In genomic region chr6:107657755-107658461, GRCh38 we compare ENCODE assay signal across 8 cellular contexts.
DNase-seq lines count a peak whose midpoint lies in the region; ATAC-seq and TF ChIP-seq lines count a peak whose summit lies in the region.

No MANE protein-coding gene starts in this region.

- H3K36me3 Mint-ChIP-seq in mesothelial cell of epicardium (no peaks in the 10 kb centered on the region), type B pancreatic cell (peaks cover 4% of the 10 kb centered on the region)

- peaks cover 66% of the 10 kb centered on the region for H3F3A ChIP-seq in SU-DHL-6 (ENCODE audit: insufficient read depth)

- no peaks in the 10 kb centered on the region for H3K4me1 ChIP-seq in DND-41 (ENCODE audit: insufficient read depth, low read length)
- no peaks in the 10 kb centered on the region for H3K4me1 ChIP-seq in foreskin keratinocyte

- DNase-seq in DND-41 (peak; percentile 48), brain pericyte (ENCODE audit: low read depth, low spot score) (peak; percentile 77), mesothelial cell of epicardium (ENCODE audit: low spot score in 2 of 2, unreplicated experiment in 2 of 2) (no peak), type B pancreatic cell (ENCODE audit: extremely low spot score, unreplicated experiment) (no peak), foreskin keratinocyte (no peak)

- H3K9me3 ChIP-seq in DND-41 (ENCODE audit: insufficient read depth, low read length, severe bottlenecking) (no peaks in the 10 kb centered on the region), SU-DHL-6 (ENCODE audit: insufficient read depth, low read length) (no peaks in the 10 kb centered on the region)

- H4K20me1 ChIP-seq in DND-41 (ENCODE audit: insufficient read depth, low read length), result no peaks in the 10 kb centered on the region
- no peaks in the 10 kb centered on the region for H4K20me1 ChIP-seq in SU-DHL-6 (ENCODE audit: low read depth, low read length)

- H3K79me2 ChIP-seq in DND-41 (ENCODE audit: insufficient read depth, low read length) (no peaks in the 10 kb centered on the region), SU-DHL-6 (ENCODE audit: insufficient read depth, low read length) (peaks cover 9% of the 10 kb centered on the region)

- no peaks in the 10 kb centered on the region for H3K27me3 ChIP-seq in DND-41 (ENCODE audit: insufficient read depth, low read length, poor library complexity)
- no peaks in the 10 kb centered on the region for H3K27me3 ChIP-seq in SU-DHL-6 (ENCODE audit: low read length)
- peaks cover 30% of the 10 kb centered on the region for H3K27me3 ChIP-seq in foreskin keratinocyte

- H3K27me3 Mint-ChIP-seq in mesothelial cell of epicardium (ENCODE audit: low read depth) (no peaks in the 10 kb centered on the region), type B pancreatic cell (peaks cover 8% of the 10 kb centered on the region)

- H3K9me2 ChIP-seq in SU-DHL-6 (replicated peaks; ENCODE audit: insufficient read depth, low read length), result no peaks in the 10 kb centered on the region

- H3K4me3 ChIP-seq in DND-41 (ENCODE audit: low read depth in 1 of 2, low read length in 2 of 2) (no peak overlapping the region), SU-DHL-6 (ENCODE audit: insufficient read depth, low read length, poor library complexity, severe bottlenecking) (peak overlapping the region; percentile 64)

- H3K27ac ChIP-seq in DND-41 (ENCODE audit: low read length), result no peak overlapping the region
- H3K27ac ChIP-seq in SU-DHL-6 (ENCODE audit: low read depth, low read length), result peak overlapping the region; percentile 98
- no peak overlapping the region for H3K27ac ChIP-seq in foreskin keratinocyte

- TF ChIP-seq CTCF in DND-41 (IDR thresholded peaks at IDR 0.05; ENCODE audit: borderline replicate concordance, extremely low read depth, low read length, poor library complexity, severe bottlenecking) (no peak), SU-DHL-6 (IDR thresholded peaks at IDR 0.05; ENCODE audit: insufficient read depth, low read length, poor library complexity, severe bottlenecking) (no peak), mesothelial cell of epicardium (IDR thresholded peaks at IDR 0.05; ENCODE audit: unreplicated experiment) (no peak), type B pancreatic cell (conservative IDR thresholded peaks at IDR 0.05) (peak; percentile 54), foreskin keratinocyte (conservative IDR thresholded peaks at IDR 0.05) (no peak)

- H3K9ac ChIP-seq in DND-41 (ENCODE audit: low read depth, low read length), result no peak overlapping the region
- peak overlapping the region; percentile 72 for H3K9ac ChIP-seq in SU-DHL-6 (ENCODE audit: low read length)

- H3K4me2 ChIP-seq in DND-41 (ENCODE audit: insufficient read depth, low read length) (no peak overlapping the region), SU-DHL-6 (ENCODE audit: low read depth, low read length, poor library complexity, severe bottlenecking) (peak overlapping the region; percentile 99)

- H3K4me1 Mint-ChIP-seq in mesothelial cell of epicardium (peaks cover 34% of the 10 kb centered on the region), type B pancreatic cell (ENCODE audit: unreplicated experiment) (peaks cover 64% of the 10 kb centered on the region)

- H3K9me3 Mint-ChIP-seq in mesothelial cell of epicardium, result no peaks in the 10 kb centered on the region
- H3K9me3 Mint-ChIP-seq in type B pancreatic cell, result no peaks in the 10 kb centered on the region

- ATAC-seq in DND-41 (ENCODE audit: insufficient read depth, low read depth) (peak; percentile 75), GM21367 (IDR thresholded peaks at IDR 0.05; ENCODE audit: unreplicated experiment) (peak; percentile 92), HG03575 (IDR thresholded peaks at IDR 0.05; ENCODE audit: extremely low read depth, insufficient number of reproducible peaks, low FRiP score, unreplicated experiment) (peak; percentile 75), foreskin keratinocyte (no peak)

- no peak overlapping the region for H3K4me3 Mint-ChIP-seq in mesothelial cell of epicardium
- no peak overlapping the region for H3K4me3 Mint-ChIP-seq in type B pancreatic cell

- no peaks in the 10 kb centered on the region for H3K36me3 ChIP-seq in DND-41 (ENCODE audit: insufficient read depth, low read length)
- H3K36me3 ChIP-seq in SU-DHL-6 (ENCODE audit: low read length), result no peaks in the 10 kb centered on the region

- H2AFZ ChIP-seq in DND-41 (ENCODE audit: low read depth, low read length) (no peak overlapping the region), SU-DHL-6 (ENCODE audit: low read depth, low read length, severe bottlenecking) (no peak overlapping the region)

- peak overlapping the region; percentile 58 for H3K27ac Mint-ChIP-seq in mesothelial cell of epicardium
- H3K27ac Mint-ChIP-seq in type B pancreatic cell, result no peak overlapping the region

Comparison
In these comparisons a context has a peak if more than half of its experiments do, and no peak if none do; other contexts are left out.
1. DNase-seq: peak in DND-41 (single experiment) and brain pericyte (single experiment); none in mesothelial cell of epicardium (0 of 2), type B pancreatic cell (single experiment) and foreskin keratinocyte (0 of 2).